1 cellular context compared by ENCODE assay signal in genomic region chr15:72375501-72375845, GRCh38.
TF ChIP-seq lines count a peak whose summit lies in the region.

No MANE protein-coding gene starts in this region.

TF ChIP-seq in SK-N-SH treated with all-trans-retinoic acid at 6 μM for 48 hours, 23 proteins besides CTCF, POLR2A, EP300 and RAD21 (continued from another document):
- no peak for TF ChIP-seq POU6F1 (CRISPR knock-in tag; IDR thresholded peaks at IDR 0.05; ENCODE audit: borderline replicate concordance, low read depth)
- no peak for TF ChIP-seq TCF4 (CRISPR knock-in tag; IDR thresholded peaks at IDR 0.05; ENCODE audit: borderline replicate concordance)
- no peak for TF ChIP-seq RARB (CRISPR knock-in tag; IDR thresholded peaks at IDR 0.05)
- no peak for TF ChIP-seq ZC3H10 (CRISPR knock-in tag; IDR thresholded peaks at IDR 0.05)
- no peak for TF ChIP-seq BACH2 (CRISPR knock-in tag; IDR thresholded peaks at IDR 0.05; ENCODE audit: borderline replicate concordance)
- no peak for TF ChIP-seq ZNF8 (CRISPR knock-in tag; IDR thresholded peaks at IDR 0.05)
- TF ChIP-seq TOX (CRISPR knock-in tag; IDR thresholded peaks at IDR 0.05; ENCODE audit: borderline replicate concordance), result no peak
- TF ChIP-seq CREB5 (CRISPR knock-in tag; IDR thresholded peaks at IDR 0.05; ENCODE audit: low read depth), result no peak
- no peak for TF ChIP-seq CSRNP3 (CRISPR knock-in tag; IDR thresholded peaks at IDR 0.05)
- TF ChIP-seq ZFP30 (CRISPR knock-in tag; IDR thresholded peaks at IDR 0.05), result no peak
- no peak for TF ChIP-seq ZFP3 (CRISPR knock-in tag; IDR thresholded peaks at IDR 0.05)
TF ChIP-seq in SK-N-SH treated with all-trans-retinoic acid at 6 μM for 48 hours: peak in this region for 0.
